8 cellular contexts compared by ENCODE assay signal in the genomic region with DNA sequence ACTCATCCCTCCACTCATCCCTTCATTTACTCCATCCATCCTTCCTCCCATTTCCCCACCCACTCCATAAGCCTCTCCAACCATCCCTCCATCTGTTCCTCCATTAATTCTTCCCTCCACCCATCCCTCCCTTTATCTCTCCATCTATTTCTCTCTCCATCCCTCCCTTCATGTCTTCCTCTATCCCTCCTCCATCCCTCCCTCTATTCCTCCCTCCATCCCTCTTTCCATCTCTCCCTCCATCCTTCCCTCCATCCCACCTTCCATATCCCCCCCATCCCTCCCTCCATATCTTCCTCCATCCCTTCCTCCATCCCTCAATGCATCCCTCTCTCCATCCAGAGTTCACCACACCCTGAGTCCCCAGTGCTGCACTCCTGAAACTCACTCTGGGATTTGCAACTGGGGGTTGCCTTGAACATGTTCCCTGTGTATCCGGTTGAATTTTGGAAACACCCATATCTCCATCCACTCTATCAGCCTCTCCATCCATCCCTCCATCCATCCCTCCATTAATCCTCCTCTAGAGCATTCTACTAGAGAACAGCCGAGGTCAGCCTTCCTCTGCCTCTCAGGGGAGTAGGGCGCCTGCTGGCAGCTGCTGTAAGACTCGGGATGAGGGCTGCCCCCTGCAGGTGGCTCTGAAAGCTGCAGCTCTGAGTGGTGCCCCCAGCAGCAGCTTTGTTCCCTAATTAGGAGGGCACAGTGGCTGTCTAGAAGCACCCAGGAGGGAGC. TPM values are rescaled to one million over a fixed set of nuclear protein-coding genes. Genes with fewer than 3 reads are reported as not detected.
DNase-seq lines count a peak whose midpoint lies in the region; ATAC-seq and TF ChIP-seq lines count a peak whose summit lies in the region.

No MANE protein-coding gene starts in this region.

- CTCF ChIA-PET in CD4-positive, alpha-beta memory T cell (lab: Charles Lee; ENCODE audit: partially characterized antibody) = interaction anchor here (0.7 to 6.8 kb wide), 38 partner anchors 9 to 441 kb away, joined by 3 to 217 read pairs (median 6); partner anchors contain the start of gene UBASH3A
- CTCF ChIA-PET in activated CD8-positive, alpha-beta T cell treated with anti-CD3 and anti-CD28 coated beads for 36 hours (lab: Charles Lee) = interaction anchor here (0.7 to 3.9 kb wide), 56 partner anchors 9 to 255 kb away, joined by 3 to 133 read pairs (median 6); partner anchors contain the start of genes ABCG1 and SLC37A1

- H3K36me3 ChIP-seq in CD4-positive, alpha-beta memory T cell (ENCODE audit: insufficient read depth, low read length) = no peaks in the 10 kb centered on the region
- H3K36me3 ChIP-seq in mesenchymal stem cell (ENCODE audit: control insufficient read depth in 1 of 2, insufficient read depth in 2 of 2, low read depth in 1 of 2, low read length in 2 of 2) = no peaks in the 10 kb centered on the region

- intact Hi-C loops in CD4-positive, alpha-beta memory T cell (cut with micrococcal nuclease) = loop anchor here (1.0 kb wide), 5 partner anchors 24 to 192 kb away; no protein-coding TSS in a partner anchor
- intact Hi-C loops in activated CD8-positive, alpha-beta T cell treated with anti-CD3 and anti-CD28 coated beads for 36 hours (cut with micrococcal nuclease) = loop anchor here (2.0 to 5.0 kb wide), 2 partner anchors 94 to 111 kb away; no protein-coding TSS in a partner anchor

- no peak overlapping the region for H4K91ac ChIP-seq in mesenchymal stem cell (ENCODE audit: low read length)

- H3K27me3 Mint-ChIP-seq in CD4-positive, alpha-beta memory T cell = no peaks in the 10 kb centered on the region
- no peaks in the 10 kb centered on the region for H3K27me3 Mint-ChIP-seq in activated CD8-positive, alpha-beta T cell treated with anti-CD3 and anti-CD28 coated beads for 36 hours

- no peak overlapping the region for H3K9ac ChIP-seq in mesenchymal stem cell (ENCODE audit: low read length)

- H3K27ac ChIP-seq in CD4-positive, alpha-beta memory T cell (ENCODE audit: low read depth, low read length) = no peak overlapping the region
- H3K27ac ChIP-seq in mesenchymal stem cell (ENCODE audit: low read length, poor library complexity, severe bottlenecking) = no peak overlapping the region

- H3K9me3 ChIP-seq in CD4-positive, alpha-beta memory T cell (ENCODE audit: control insufficient read depth in 1 of 2, low read length in 2 of 2) = no peaks in the 10 kb centered on the region
- no peaks in the 10 kb centered on the region for H3K9me3 ChIP-seq in mesenchymal stem cell (ENCODE audit: control insufficient read depth, low read length)

- H3K36me3 Mint-ChIP-seq in CD4-positive, alpha-beta memory T cell = no peaks in the 10 kb centered on the region
- no peaks in the 10 kb centered on the region for H3K36me3 Mint-ChIP-seq in activated CD8-positive, alpha-beta T cell treated with anti-CD3 and anti-CD28 coated beads for 36 hours (ENCODE audit: low read depth)

- H2BK15ac ChIP-seq in mesenchymal stem cell (ENCODE audit: low read depth, poor library complexity, severe bottlenecking) = no peak overlapping the region

- H2BK5ac ChIP-seq in mesenchymal stem cell (ENCODE audit: low read depth, low read length, poor library complexity, severe bottlenecking) = no peak overlapping the region

- ATAC-seq in activated CD8-positive, alpha-beta T cell treated with anti-CD3 and anti-CD28 coated beads for 36 hours = peak; percentile 99
- ATAC-seq in GM18907 (IDR thresholded peaks at IDR 0.05; ENCODE audit: unreplicated experiment) = no peak

- peak overlapping the region in 1 of 8 donors; percentile 37 for H3K4me3 Mint-ChIP-seq in CD4-positive, alpha-beta memory T cell
- no peak overlapping the region for H3K4me3 Mint-ChIP-seq in activated CD8-positive, alpha-beta T cell treated with anti-CD3 and anti-CD28 coated beads for 36 hours

- no peak overlapping the region for H2AK5ac ChIP-seq in mesenchymal stem cell (ENCODE audit: low read length, severe bottlenecking)

- POLR2A ChIA-PET in CD4-positive, alpha-beta memory T cell (lab: Charles Lee; ENCODE audit: partially characterized antibody) = interaction anchor here (0.6 to 1.3 kb wide), 10 partner anchors 9 to 113 kb away, joined by 3 to 10 read pairs (median 4); partner anchors contain the start of gene ABCG1
- POLR2A ChIA-PET in activated CD8-positive, alpha-beta T cell treated with anti-CD3 and anti-CD28 coated beads for 36 hours (lab: Charles Lee) = interaction anchor here (1.0 to 1.3 kb wide), 2 partner anchors 42 to 48 kb away, joined by 4 read pairs; no protein-coding TSS in a partner anchor

- H3K14ac ChIP-seq in mesenchymal stem cell (ENCODE audit: low read length in 2 of 2) = no peak overlapping the region

- peaks cover 19 to 40% (median 30%) of the 10 kb centered on the region in 4 donors for H3K4me1 Mint-ChIP-seq in CD4-positive, alpha-beta memory T cell
- H3K4me1 Mint-ChIP-seq in activated CD8-positive, alpha-beta T cell treated with anti-CD3 and anti-CD28 coated beads for 36 hours (ENCODE audit: low read depth) = peaks cover 17% of the 10 kb centered on the region

- 12% methylated on average over 4 of the region's 4 CpGs for WGBS in mesenchymal stem cell

- no peaks in the 10 kb centered on the region for H3K9me3 Mint-ChIP-seq in CD4-positive, alpha-beta memory T cell
- H3K9me3 Mint-ChIP-seq in activated CD8-positive, alpha-beta T cell treated with anti-CD3 and anti-CD28 coated beads for 36 hours = no peaks in the 10 kb centered on the region

- no peak overlapping the region for H3K18ac ChIP-seq in mesenchymal stem cell (ENCODE audit: low read depth in 1 of 2, low read length in 2 of 2)

- H3K27me3 ChIP-seq in CD4-positive, alpha-beta memory T cell (ENCODE audit: insufficient read depth, low read length) = no peaks in the 10 kb centered on the region
- peaks cover 65 to 96% of the 10 kb centered on the region in 2 experiments for H3K27me3 ChIP-seq in mesenchymal stem cell (ENCODE audit: control insufficient read depth in 1 of 2, insufficient read depth in 1 of 2, low read length in 2 of 2)

- H4K8ac ChIP-seq in mesenchymal stem cell (ENCODE audit: low read length) = no peak overlapping the region

- no peak overlapping the region for H3K4me3 ChIP-seq in CD4-positive, alpha-beta memory T cell (ENCODE audit: low read length in 2 of 2)
- no peak overlapping the region for H3K4me3 ChIP-seq in HFF-Myc (replicated peaks; ENCODE audit: low read depth, low read length)
- no peak overlapping the region for H3K4me3 ChIP-seq in mesenchymal stem cell (ENCODE audit: insufficient read depth in 1 of 2, low read depth in 1 of 2, low read length in 2 of 2)

- no peak overlapping the region for H3K4me2 ChIP-seq in mesenchymal stem cell (ENCODE audit: low read length, poor library complexity, severe bottlenecking)

- TF ChIP-seq CTCF in HFF-Myc (IDR thresholded peaks at IDR 0.05; ENCODE audit: low read depth, low read length, missing control alignments) = peak; percentile 86
- TF ChIP-seq CTCF in activated CD8-positive, alpha-beta T cell treated with anti-CD3 and anti-CD28 coated beads for 36 hours (IDR thresholded peaks at IDR 0.05) = peak; percentile 89

- peak overlapping the region in 6 of 7 donors; percentile 10 to 78 (median 48) for H3K27ac Mint-ChIP-seq in CD4-positive, alpha-beta memory T cell
- no peak overlapping the region for H3K27ac Mint-ChIP-seq in activated CD8-positive, alpha-beta T cell treated with anti-CD3 and anti-CD28 coated beads for 36 hours

- no peak overlapping the region for H2BK120ac ChIP-seq in mesenchymal stem cell (ENCODE audit: low read depth, low read length)

- peak; percentile 77 to 81 (median 78) for DNase-seq in CD4-positive, alpha-beta memory T cell
- peak; percentile 10 for DNase-seq in HFF-Myc (ENCODE audit: extremely low read depth, low read depth)
- DNase-seq in NCI-H82 (lab: John Stamatoyannopoulos, UW) = peak; percentile 88
- DNase-seq in activated CD8-positive, alpha-beta T cell treated with anti-CD3 and anti-CD28 coated beads for 36 hours = peak; percentile 89
- DNase-seq in effector CD8-positive, alpha-beta T cell (lab: John Stamatoyannopoulos, UW) = peak; percentile 70
- peak; percentile 18 for DNase-seq in mesenchymal stem cell
- peak; percentile 69 to 78 for DNase-seq in stimulated activated CD8-positive, alpha-beta memory T cell treated with anti-CD3 and anti-CD28 coated beads, Interleukin-2, amount 100 ng/mL, for 48 hours (ENCODE audit: low read depth in 2 of 2)

- H3K4me1 ChIP-seq in CD4-positive, alpha-beta memory T cell (ENCODE audit: insufficient read depth, low read length) = peaks cover 15% of the 10 kb centered on the region
- H3K4me1 ChIP-seq in mesenchymal stem cell (ENCODE audit: control insufficient read depth, insufficient read depth, low read depth, low read length) = peaks cover 32% of the 10 kb centered on the region

- no peak overlapping the region for H3K23ac ChIP-seq in mesenchymal stem cell (ENCODE audit: low read length in 2 of 2)

- no peak overlapping the region for H2BK12ac ChIP-seq in mesenchymal stem cell (ENCODE audit: low read length in 2 of 2)

- no peaks in the 10 kb centered on the region for H3K79me1 ChIP-seq in mesenchymal stem cell (replicated peaks; ENCODE audit: low read length, poor library complexity, severe bottlenecking)

- no peak overlapping the region for H2AFZ ChIP-seq in mesenchymal stem cell (ENCODE audit: low read depth, low read length)

- H3K4ac ChIP-seq in mesenchymal stem cell (ENCODE audit: low read depth in 1 of 2, low read length in 2 of 2) = no peak overlapping the region

RNA-seq across cellular contexts. Expression of gene ABCG1, which starts 39.4 kb away (rescaled TPM):
- total RNA-seq in CD4-positive, alpha-beta memory T cell = 1 to 10 TPM; 1.5 to 2.0 TPM
- polyA plus RNA-seq in CD4-positive, alpha-beta memory T cell = 10 to 100 TPM; 17.0 to 19.6 TPM
- total RNA-seq in activated CD8-positive, alpha-beta T cell treated with anti-CD3 and anti-CD28 coated beads for 36 hours = 10 to 100 TPM; 12.1 to 12.7 TPM
- polyA plus RNA-seq in mesenchymal stem cell (2013, experiment 1 of 2) = 3.1 TPM
- 3.1 TPM for polyA plus RNA-seq in mesenchymal stem cell (2013, experiment 2 of 2)

RNA-seq across cellular contexts. Expression of gene TFF3, which starts 56.9 kb away (rescaled TPM):
- not detected for total RNA-seq in CD4-positive, alpha-beta memory T cell
- not detected for polyA plus RNA-seq in CD4-positive, alpha-beta memory T cell
- not detected for total RNA-seq in activated CD8-positive, alpha-beta T cell treated with anti-CD3 and anti-CD28 coated beads for 36 hours
- not detected for polyA plus RNA-seq in mesenchymal stem cell (2013, experiment 1 of 2)
- not detected for polyA plus RNA-seq in mesenchymal stem cell (2013, experiment 2 of 2)

Comparison
In these comparisons a context has a peak if more than half of its experiments do, and no peak if none do; other contexts are left out.
1. DNase-seq: peak in every context shown above with its lines; median percentile 89 in activated CD8-positive, alpha-beta T cell treated with anti-CD3 and anti-CD28 coated beads for 36 hours; 88 in NCI-H82; 78 in CD4-positive, alpha-beta memory T cell; 74 in stimulated activated CD8-positive, alpha-beta memory T cell treated with anti-CD3 and anti-CD28 coated beads, Interleukin-2, amount 100 ng/mL, for 48 hours; 70 in effector CD8-positive, alpha-beta T cell; 18 in mesenchymal stem cell; 10 in HFF-Myc.
2. RNA of gene ABCG1, which starts 39.4 kb away (total RNA-seq): 12.1 to 12.7 TPM in activated CD8-positive, alpha-beta T cell treated with anti-CD3 and anti-CD28 coated beads for 36 hours; 1.5 to 2.0 TPM in CD4-positive, alpha-beta memory T cell; every median in the first group is over 4 times any median in the second.